Comparison of ENCODE assay signal across 18 cellular contexts in genomic region chr7:127374181-127374580, GRCh38. TPM values are rescaled to one million over a fixed set of nuclear protein-coding genes. Genes with fewer than 3 reads are reported as not detected.
DNase-seq lines count a peak whose midpoint lies in the region; ATAC-seq, FAIRE-seq and TF ChIP-seq lines count a peak whose summit lies in the region.
"Had no signal": no experiment of that assay in that cellular context is flagged by ENCODE, and none has a peak within 500 bp of the region (broad histone marks: within the 10 kb centered on the region; RNA-seq: fewer than 3 reads in every experiment).

No MANE protein-coding gene starts in this region.

- no peaks in the 10 kb centered on the region for H3K27me3 ChIP-seq in breast epithelium
- H3K27me3 ChIP-seq: BLaER1 had no signal

- H3K36me3 ChIP-seq in breast epithelium = no peaks in the 10 kb centered on the region
- peaks cover 95% of the 10 kb centered on the region for H3K36me3 ChIP-seq in OCI-LY7 (ENCODE audit: insufficient read depth, low read length)

- POLR2A ChIA-PET in MCF 10A (lab: Yijun Ruan, JAX) = no interaction called here
- POLR2A ChIA-PET in OCI-LY7 (lab: Charles Lee) = no interaction called here

- H3K9me2 ChIP-seq in OCI-LY7 (ENCODE audit: insufficient read depth, low read length) = no peaks in the 10 kb centered on the region

- CTCF ChIA-PET in MCF 10A (lab: Yijun Ruan, JAX) = no interaction called here
- CTCF ChIA-PET in OCI-LY7 (lab: Charles Lee; ENCODE audit: unreplicated experiment) = no interaction called here

- no peak overlapping the region for H3K4me2 ChIP-seq in OCI-LY7 (ENCODE audit: low read length)
- H3K4me2 ChIP-seq: A549, BLaER1 had no signal

- no peak for ATAC-seq in HG03442 (IDR thresholded peaks at IDR 0.05; ENCODE audit: unreplicated experiment)
- ATAC-seq in GM21528 (IDR thresholded peaks at IDR 0.05; ENCODE audit: low FRiP score, unreplicated experiment) = no peak
- no peak for ATAC-seq in HG03457 (IDR thresholded peaks at IDR 0.05; ENCODE audit: unreplicated experiment)
- ATAC-seq: A549 had no signal

- peaks cover 37% of the 10 kb centered on the region for H4K20me1 ChIP-seq in OCI-LY7 (ENCODE audit: insufficient read depth, low read length)

- no peaks in the 10 kb centered on the region for H3K27me3 Mint-ChIP-seq in MCF 10A (ENCODE audit: insufficient read depth, unreplicated experiment)
- H3K27me3 Mint-ChIP-seq: CD4-positive, alpha-beta memory T cell had no signal

- DNase-seq in MCF 10A (ENCODE audit: unreplicated experiment) (no peak), breast epithelium (ENCODE audit: low spot score in 2 of 2) (no peak), H54 (ENCODE audit: insufficient read length, low spot score) (no peak), OCI-LY7 (ENCODE audit: low spot score) (no peak), left kidney (ENCODE audit: low read depth, low spot score) (peak; percentile 57)
- DNase-seq: Calu3; CD4-positive, alpha-beta memory T cell; DMS79 treated with DMSO at 0.1 percent for 48 hours; GF-D8; GOT3; H9 had no signal

- intact Hi-C loops in MCF 10A (cut with micrococcal nuclease) = no loop called here
- intact Hi-C loops in breast epithelium (cut with DNase I; ENCODE audit: low total_unique reads) = no loop called here
- intact Hi-C loops in OCI-LY7 (cut with micrococcal nuclease; ENCODE audit: unreplicated experiment) = no loop called here

- H3K4me1 ChIP-seq in breast epithelium (no peaks in the 10 kb centered on the region), OCI-LY7 (ENCODE audit: insufficient read depth, low read length, poor library complexity, severe bottlenecking) (no peaks in the 10 kb centered on the region)
- H3K4me1 ChIP-seq: BLaER1 had no signal

- no peak overlapping the region for H2AFZ ChIP-seq in OCI-LY7 (ENCODE audit: low read length)

- no peaks in the 10 kb centered on the region for H3K9me3 Mint-ChIP-seq in MCF 10A (ENCODE audit: unreplicated experiment)
- H3K9me3 Mint-ChIP-seq: CD14-positive monocyte; CD4-positive, alpha-beta memory T cell; H9 had no signal

- no peak overlapping the region for H3K4me3 Mint-ChIP-seq in MCF 10A (ENCODE audit: unreplicated experiment)
- H3K4me3 Mint-ChIP-seq: CD14-positive monocyte; CD4-positive, alpha-beta memory T cell; H9 had no signal

- H3K4me3 ChIP-seq in breast epithelium (no peak overlapping the region), OCI-LY7 (ENCODE audit: low read depth, low read length, poor library complexity, severe bottlenecking) (no peak overlapping the region)
- H3K4me3 ChIP-seq: A549, BLaER1 had no signal

- H3K27ac ChIP-seq in breast epithelium = no peak overlapping the region
- no peak overlapping the region for H3K27ac ChIP-seq in OCI-LY7 (ENCODE audit: low read depth, low read length, poor library complexity, severe bottlenecking)
- H3K27ac ChIP-seq: 22Rv1, A549, BLaER1 had no signal

- BruUV-seq in MCF 10A (replicated peaks; lab: Mats Ljungman, UMichigan) = TSS peak; percentile 25
- TSS peak; percentile 11 for BruUV-seq in OCI-LY7 (replicated peaks; lab: Mats Ljungman, UMichigan)

- FAIRE-seq in H54 (lab: Jason Lieb, UNC) = peak; percentile 30
- FAIRE-seq: A549 had no signal

- TF ChIP-seq CTCF in MCF 10A (IDR thresholded peaks at IDR 0.05; ENCODE audit: unreplicated experiment) (no peak), breast epithelium (IDR thresholded peaks at IDR 0.05) (no peak), OCI-LY7 (conservative IDR thresholded peaks at IDR 0.05; ENCODE audit: low read length) (no peak)

- H3K36me3 Mint-ChIP-seq in MCF 10A (ENCODE audit: insufficient read depth, unreplicated experiment) = peaks cover 36% of the 10 kb centered on the region

- no peak overlapping the region for H3K27ac Mint-ChIP-seq in MCF 10A (ENCODE audit: low read depth, unreplicated experiment)
- H3K27ac Mint-ChIP-seq: CD14-positive monocyte, H9 had no signal

- peaks cover 20% of the 10 kb centered on the region for H3K4me1 Mint-ChIP-seq in MCF 10A (ENCODE audit: insufficient read depth, unreplicated experiment)
- H3K4me1 Mint-ChIP-seq: CD14-positive monocyte, H9 had no signal

- H3K79me2 ChIP-seq in OCI-LY7 (ENCODE audit: insufficient read depth, low read depth, low read length) = peaks cover 91% of the 10 kb centered on the region

- H3K9me3 ChIP-seq in breast epithelium = no peaks in the 10 kb centered on the region
- no peaks in the 10 kb centered on the region for H3K9me3 ChIP-seq in OCI-LY7 (ENCODE audit: low read length)
- H3K9me3 ChIP-seq: A549, BLaER1 had no signal

- no peak for TF ChIP-seq POLR2A in breast epithelium (IDR thresholded peaks at IDR 0.05)
- TF ChIP-seq POLR2A in H54 (IDR thresholded peaks at IDR 0.05; ENCODE audit: low read depth, low read length) = no peak

RNA-seq across cellular contexts. Expression of gene ZNF800, which starts 18.3 kb away (rescaled TPM):
- total RNA-seq in MCF 10A (2022) (51.7 and 55.1 TPM in 2 replicates), breast epithelium (10 to 100 TPM; 29.5 to 51.1 (median 31.0) TPM), OCI-LY7 (2022) (42.2 and 44.0 TPM in 2 replicates)
- 23.8 and 23.9 TPM in 2 replicates for total RNA-seq in OCI-LY7 (2014; rRNA removed; shearing (Covaris generic))
